In the genomic region with DNA sequence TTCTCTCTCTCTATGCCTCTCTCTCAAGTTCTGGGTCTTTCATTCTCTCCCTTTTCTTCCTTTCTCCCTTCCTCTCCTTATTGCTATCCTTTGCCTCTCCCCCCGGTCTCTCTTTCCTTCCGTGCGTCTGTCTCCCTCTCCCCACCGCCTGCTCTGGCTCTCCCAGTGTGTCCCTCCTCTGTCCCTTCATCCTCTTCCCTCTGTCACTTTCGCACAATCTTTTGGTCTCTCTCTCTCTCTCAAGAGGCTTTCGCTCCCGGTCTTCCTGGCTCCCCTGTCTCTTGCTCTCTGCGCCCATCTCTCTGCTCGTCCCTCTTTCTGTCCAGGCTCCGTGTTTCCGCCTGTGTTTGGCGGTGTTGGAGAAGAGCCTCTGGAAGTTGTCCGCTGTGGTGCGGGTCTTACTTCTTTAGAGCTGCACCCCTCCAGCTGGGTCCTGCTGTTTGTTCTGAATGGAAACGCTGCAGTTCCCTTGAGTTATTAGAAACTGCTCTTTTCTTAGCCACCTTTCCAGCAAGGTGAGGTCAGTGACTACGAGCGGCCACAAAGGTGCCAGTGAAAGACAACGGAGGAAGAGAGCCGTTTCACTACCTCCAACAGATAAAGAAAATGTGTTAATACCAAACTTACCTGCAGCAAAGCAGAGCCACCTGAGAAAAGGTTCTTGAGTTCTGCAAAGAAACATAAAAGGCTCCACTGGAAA, we compare ENCODE assay signal across 8 cellular contexts. TPM values are rescaled to one million over a fixed set of nuclear protein-coding genes. Genes with fewer than 3 reads are reported as not detected.
DNase-seq lines count a peak whose midpoint lies in the region; ATAC-seq, FAIRE-seq and TF ChIP-seq lines count a peak whose summit lies in the region.

No MANE protein-coding gene starts in this region.

- peak overlapping the region; percentile 70 for H3K27ac Mint-ChIP-seq in Calu3 (ENCODE audit: unreplicated experiment)

- H3K4me3 Mint-ChIP-seq in Calu3 (ENCODE audit: low read depth, unreplicated experiment): peak overlapping the region; percentile 75

- ATAC-seq in gastroesophageal sphincter (no peak), pancreas (peak; percentile 32 to 43 (median 36)), HG02623 (IDR thresholded peaks at IDR 0.05; ENCODE audit: unreplicated experiment) (no peak), GM18870 (IDR thresholded peaks at IDR 0.05; ENCODE audit: unreplicated experiment) (no peak), GM18907 (IDR thresholded peaks at IDR 0.05; ENCODE audit: unreplicated experiment) (no peak)

- no peak for TF ChIP-seq EP300 in gastroesophageal sphincter (IDR thresholded peaks at IDR 0.05)

- peak overlapping the region; percentile 52 to 74 for H3K4me3 ChIP-seq in gastroesophageal sphincter
- H3K4me3 ChIP-seq in pancreas: peak overlapping the region; percentile 21 to 58 (median 46)

- H3K36me3 Mint-ChIP-seq in Calu3 (ENCODE audit: insufficient read depth, unreplicated experiment): peaks cover 18% of the 10 kb centered on the region

- H3K27me3 Mint-ChIP-seq in Calu3 (ENCODE audit: unreplicated experiment): no peaks in the 10 kb centered on the region

- WGBS in gastroesophageal sphincter (ENCODE audit: low coverage in 1 of 2), 2 donors: 6 to 24% methylated on average over 14 to 17 of the region's 19 CpGs
- 9 to 10% methylated on average over 19 of the region's 19 CpGs for WGBS in pancreas, 2 donors

- no peaks in the 10 kb centered on the region for H3K36me3 ChIP-seq in gastroesophageal sphincter
- H3K36me3 ChIP-seq in pancreas: no peaks in the 10 kb centered on the region

- CTCF ChIA-PET in Calu3 (lab: Charles Lee): no interaction called here

- peaks cover 0 to 67% (median 0%) of the 10 kb centered on the region in 3 donors for H3K4me1 ChIP-seq in gastroesophageal sphincter
- peaks cover 0 to 4% (median 0%) of the 10 kb centered on the region in 3 donors for H3K4me1 ChIP-seq in pancreas

- no peak for TF ChIP-seq POLR2A in gastroesophageal sphincter (IDR thresholded peaks at IDR 0.05)

- DNase-seq in Calu3: peak; percentile 16
- peak; percentile 34 for DNase-seq in SK-MEL-5 (ENCODE audit: low read depth, low spot score)
- DNase-seq in pancreas: peak in 1 of 6 donors; percentile 8
- no peak for DNase-seq in SIG-M5 treated with dmso at 0.1 percent for 504 hours (lab: John Stamatoyannopoulos, UW; ENCODE audit: unreplicated experiment)

- H3K9me3 ChIP-seq in gastroesophageal sphincter (no peaks in the 10 kb centered on the region), pancreas (no peaks in the 10 kb centered on the region)

- in situ Hi-C loops in SK-MEL-5 (cut with HindIII; ENCODE audit: low pct_unique_long_range_greater_than_20kb, low sequenced_read_pairs): no loop called here

- intact Hi-C loops in Calu3 (cut with micrococcal nuclease; ENCODE audit: unreplicated experiment): loop anchor here (5.0 to 10.0 kb wide), 2 partner anchors 68 to 256 kb away; no protein-coding TSS in a partner anchor
- intact Hi-C loops in pancreas (cut with DNase I): no loop called here

- H3K4me1 Mint-ChIP-seq in Calu3 (ENCODE audit: low read depth, unreplicated experiment): peaks cover 26% of the 10 kb centered on the region

- TF ChIP-seq CTCF in Calu3 (IDR thresholded peaks at IDR 0.05; ENCODE audit: unreplicated experiment): no peak
- TF ChIP-seq CTCF in gastroesophageal sphincter (IDR thresholded peaks at IDR 0.05): no peak
- TF ChIP-seq CTCF in pancreas (IDR thresholded peaks at IDR 0.05): no peak

- H3K27ac ChIP-seq in gastroesophageal sphincter (peak overlapping the region; percentile 51 to 94 (median 90)), pancreas (peak overlapping the region; percentile 31 to 53 (median 46))

- no peaks in the 10 kb centered on the region for H3K9me3 Mint-ChIP-seq in Calu3 (ENCODE audit: low read depth, unreplicated experiment)

- no peak for FAIRE-seq in pancreas (lab: Jason Lieb, UNC)

- BruUV-seq in Calu3 (replicated peaks; lab: Mats Ljungman, UMichigan): TSS peak; percentile 54

- H3K27me3 ChIP-seq in gastroesophageal sphincter (no peaks in the 10 kb centered on the region), pancreas (peaks cover 0 to 7% (median 2%) of the 10 kb centered on the region in 4 donors)

RNA-seq across cellular contexts. Expression of gene BMPR1B, which starts 1.1 kb away (rescaled TPM):
- total RNA-seq in Calu3 (2022): 6.3 and 9.2 TPM in 2 replicates
- total RNA-seq in SK-MEL-5 (2014; rRNA removed; shearing (Covaris generic)): 9.5 and 10.1 TPM in 2 replicates
- polyA plus RNA-seq in SK-MEL-5 (2015; cell fraction: cytosol; rRNA removed): 4.0 and 5.1 TPM in 2 replicates
- 6.7 and 14.1 TPM in 2 replicates for polyA plus RNA-seq in SK-MEL-5 (2015; cell fraction: nucleus; rRNA removed)
- total RNA-seq in gastroesophageal sphincter: 10 to 100 TPM; 10.5 to 40.9 (median 20.3) TPM
- 1 to 10 TPM; 1.6 to 3.7 (median 2.0) TPM for total RNA-seq in pancreas
- polyA plus RNA-seq in pancreas: 1 to 10 TPM in 1 of 2 donors, under 1 TPM in 1; 0.46 to 1.5 TPM

Comparison
In these comparisons a context has a peak if more than half of its experiments do, and no peak if none do; other contexts are left out.
1. ATAC-seq: peak in pancreas (4 of 4); none in gastroesophageal sphincter (single experiment), HG02623 (single experiment), GM18870 (single experiment) and GM18907 (single experiment).